In genomic region chr17:2067559-2067958, GRCh38 we compare ENCODE assay signal across 10 cellular contexts. TPM values are rescaled to one million over a fixed set of nuclear protein-coding genes. Genes with fewer than 3 reads are reported as not detected.
DNase-seq lines count a peak whose midpoint lies in the region; ATAC-seq and TF ChIP-seq lines count a peak whose summit lies in the region.
"Had no signal": no experiment of that assay in that cellular context is flagged by ENCODE, and none has a peak within 500 bp of the region (broad histone marks: within the 10 kb centered on the region; RNA-seq: fewer than 3 reads in every experiment).

No MANE protein-coding gene starts in this region.

- no peak overlapping the region for H3K4me3 ChIP-seq in astrocyte of the spinal cord (ENCODE audit: low read depth, low read length)
- H3K4me3 ChIP-seq in right lobe of liver, result no peak overlapping the region
- no peak overlapping the region for H3K4me3 ChIP-seq in testis

- in situ Hi-C loops in astrocyte of the spinal cord (cut with HindIII; ENCODE audit: low sequenced_read_pairs), result loop anchor here (10.0 kb wide), 1 partner anchor 107 kb away; no protein-coding TSS in a partner anchor

- H3K9me3 ChIP-seq in right lobe of liver (no peaks in the 10 kb centered on the region), testis (no peaks in the 10 kb centered on the region)

- peak overlapping the region in 2 of 3 donors; percentile 47 to 71 for H3K27ac ChIP-seq in right lobe of liver
- peak overlapping the region; percentile 71 to 78 for H3K27ac ChIP-seq in testis

- H3K36me3 ChIP-seq in right lobe of liver, result no peaks in the 10 kb centered on the region
- no peaks in the 10 kb centered on the region for H3K36me3 ChIP-seq in testis (ENCODE audit: low read depth, missing control alignments)

- TF ChIP-seq CTCF in astrocyte of the spinal cord (IDR thresholded peaks at IDR 0.05; ENCODE audit: low read depth, low read length) (no peak), right lobe of liver (IDR thresholded peaks at IDR 0.05) (no peak), testis (IDR thresholded peaks at IDR 0.05) (no peak)

- WGBS in right lobe of liver (ENCODE audit: insufficient coverage, low coverage, low lambda C conversion rate, missing lambda C conversion rate), result no CpG with 5 or more reads among the region's 4 CpGs
- WGBS in testis, 2 donors, result 56 to 58% methylated on average over 4 of the region's 4 CpGs

- H3K27me3 ChIP-seq in right lobe of liver (no peaks in the 10 kb centered on the region), testis (no peaks in the 10 kb centered on the region)

- DNase-seq in NCI-H2171 treated with DMSO at 0.1 percent for 48 hours (lab: John Stamatoyannopoulos, UW), result peak; percentile 24
- DNase-seq in NCI-H2171 (lab: John Stamatoyannopoulos, UW), result no peak
- peak; percentile 86 for DNase-seq in astrocyte of the spinal cord (ENCODE audit: low read depth, low spot score)
- DNase-seq in right lobe of liver, result no peak
- DNase-seq in testis, result no peak
- DNase-seq in DMS79 treated with DMSO at 0.1 percent for 48 hours (lab: John Stamatoyannopoulos, UW), result no peak
- DNase-seq: 8988T; activated CD4-positive, alpha-beta T cell treated with anti-CD3 and anti-CD28 coated beads for 48 hours had no signal

- H3K4me1 ChIP-seq in right lobe of liver, result peaks cover 0 to 42% (median 3%) of the 10 kb centered on the region in 4 donors
- peaks cover 70% of the 10 kb centered on the region for H3K4me1 ChIP-seq in testis

- TF ChIP-seq POLR2A in right lobe of liver (IDR thresholded peaks at IDR 0.05) (no peak), testis (IDR thresholded peaks at IDR 0.05) (no peak)

- ATAC-seq in right lobe of liver, result no peak
- no peak for ATAC-seq in HG03039 (IDR thresholded peaks at IDR 0.05; ENCODE audit: unreplicated experiment)
- no peak for ATAC-seq in HG03565 (IDR thresholded peaks at IDR 0.05; ENCODE audit: unreplicated experiment)

- intact Hi-C loops in right lobe of liver (cut with DNase I), result no loop called here
- intact Hi-C loops in testis (cut with DNase I; ENCODE audit: low total_unique reads), result no loop called here

RNA-seq across cellular contexts. Expression of gene HIC1, which starts 12.7 kb away (rescaled TPM):
- total RNA-seq in right lobe of liver (10 to 100 TPM in 2 of 6 experiments, 1 to 10 TPM in 4; 4.7 to 14.8 (median 6.1) TPM), testis (10 to 100 TPM; 36.1 to 38.4 TPM)
- 8.7 TPM for polyA plus RNA-seq in testis (ENCODE audit: insufficient read depth, low read depth, low replicate concordance)

RNA-seq across cellular contexts. Expression of gene OVCA2, which starts 25.7 kb away (rescaled TPM):
- 10 to 100 TPM; 10.3 to 36.2 (median 14.8) TPM for total RNA-seq in right lobe of liver
- total RNA-seq in testis, result 10 to 100 TPM; 46.3 to 55.1 TPM
- 46.3 TPM for polyA plus RNA-seq in testis (ENCODE audit: insufficient read depth, low read depth, low replicate concordance)

RNA-seq across cellular contexts. Expression of gene DPH1, which starts 37.6 kb away (rescaled TPM):
- total RNA-seq in right lobe of liver (10 to 100 TPM; 20.0 to 41.1 (median 25.4) TPM), testis (10 to 100 TPM; 91.9 to 93.3 TPM)
- 32.6 TPM for polyA plus RNA-seq in testis (ENCODE audit: insufficient read depth, low read depth, low replicate concordance)

RNA-seq across cellular contexts. Expression of gene RTN4RL1, which starts 42.4 kb away (rescaled TPM):
- total RNA-seq in right lobe of liver, result 1 to 10 TPM in 5 of 6 experiments, under 1 TPM in 1; 0.54 to 2.6 (median 1.4) TPM
- total RNA-seq in testis, result 1 to 10 TPM; 1.7 to 1.8 TPM
- polyA plus RNA-seq in testis (ENCODE audit: insufficient read depth, low read depth, low replicate concordance), result 1.8 TPM

Comparison
In these comparisons a context has a peak if more than half of its experiments do, and no peak if none do; other contexts are left out.
1. DNase-seq: peak in NCI-H2171 treated with DMSO at 0.1 percent for 48 hours (single experiment) and astrocyte of the spinal cord (single experiment); none in NCI-H2171 (single experiment), right lobe of liver (0 of 3), testis (single experiment) and DMS79 treated with DMSO at 0.1 percent for 48 hours (single experiment).